Comparison of ENCODE assay signal across 1 cellular context in the genomic region with DNA sequence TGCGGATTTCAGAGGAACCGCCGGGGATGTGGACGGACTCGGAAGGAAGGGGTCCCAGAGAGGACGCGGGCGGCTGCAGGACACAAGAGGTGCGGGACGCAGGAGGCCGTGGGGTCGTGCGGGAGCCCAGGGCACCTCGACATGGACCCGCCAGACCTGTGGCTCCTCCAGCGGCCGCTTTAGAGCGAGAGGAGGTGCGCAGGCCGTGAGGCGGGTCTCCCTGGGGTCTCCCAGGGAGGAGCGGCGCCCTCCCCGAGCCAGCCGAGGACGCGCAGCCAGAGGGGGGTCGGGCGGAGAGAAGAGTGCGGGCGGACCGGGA.
TF ChIP-seq lines count a peak whose summit lies in the region.

No MANE protein-coding gene starts in this region.

TF ChIP-seq in HEK293, 187 proteins besides CTCF, POLR2A, EP300 and RAD21 (continued from another document and continues in another):
- TF ChIP-seq ZNF654 (tag by site-specific recombination; IDR thresholded peaks at IDR 0.05; ENCODE audit: low read depth) = no peak
- TF ChIP-seq ZNF132 (tag by site-specific recombination; IDR thresholded peaks at IDR 0.05; ENCODE audit: borderline replicate concordance) = no peak
- peak; percentile 69 for TF ChIP-seq SCRT1 (tag by site-specific recombination; IDR thresholded peaks at IDR 0.05; ENCODE audit: borderline replicate concordance)
- TF ChIP-seq ZNF571 (tag by site-specific recombination; IDR thresholded peaks at IDR 0.05) = no peak
- no peak for TF ChIP-seq OSR2 (tag by site-specific recombination; IDR thresholded peaks at IDR 0.05)
- no peak for TF ChIP-seq ZSCAN16 (tag by site-specific recombination; IDR thresholded peaks at IDR 0.05)
- TF ChIP-seq ZNF24 (tag by site-specific recombination; IDR thresholded peaks at IDR 0.05) = no peak
- no peak for TF ChIP-seq ZNF214 (tag by site-specific recombination; IDR thresholded peaks at IDR 0.05; ENCODE audit: borderline replicate concordance)
- no peak for TF ChIP-seq BCL11A (tag by site-specific recombination; IDR thresholded peaks at IDR 0.05; ENCODE audit: low read depth)
- TF ChIP-seq, protein P1, sequence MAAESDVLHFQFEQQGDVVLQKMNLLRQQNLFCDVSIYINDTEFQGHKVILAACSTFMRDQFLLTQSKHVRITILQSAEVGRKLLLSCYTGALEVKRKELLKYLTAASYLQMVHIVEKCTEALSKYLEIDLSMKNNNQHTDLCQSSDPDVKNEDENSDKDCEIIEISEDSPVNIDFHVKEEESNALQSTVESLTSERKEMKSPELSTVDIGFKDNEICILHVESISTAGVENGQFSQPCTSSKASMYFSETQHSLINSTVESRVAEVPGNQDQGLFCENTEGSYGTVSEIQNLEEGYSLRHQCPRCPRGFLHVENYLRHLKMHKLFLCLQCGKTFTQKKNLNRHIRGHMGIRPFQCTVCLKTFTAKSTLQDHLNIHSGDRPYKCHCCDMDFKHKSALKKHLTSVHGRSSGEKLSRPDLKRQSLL (tag by site-specific recombination; IDR thresholded peaks at IDR 0.05) = no peak
- TF ChIP-seq SCRT2 (tag by site-specific recombination; IDR thresholded peaks at IDR 0.05) = peak; percentile 95
- peak; percentile 52; the same call in 1 of the 2 replicates for TF ChIP-seq ZNF596 (tag by site-specific recombination; IDR thresholded peaks at IDR 0.05)
- no peak for TF ChIP-seq KLF8 (tag by site-specific recombination; IDR thresholded peaks at IDR 0.05)
- TF ChIP-seq, protein P2, sequence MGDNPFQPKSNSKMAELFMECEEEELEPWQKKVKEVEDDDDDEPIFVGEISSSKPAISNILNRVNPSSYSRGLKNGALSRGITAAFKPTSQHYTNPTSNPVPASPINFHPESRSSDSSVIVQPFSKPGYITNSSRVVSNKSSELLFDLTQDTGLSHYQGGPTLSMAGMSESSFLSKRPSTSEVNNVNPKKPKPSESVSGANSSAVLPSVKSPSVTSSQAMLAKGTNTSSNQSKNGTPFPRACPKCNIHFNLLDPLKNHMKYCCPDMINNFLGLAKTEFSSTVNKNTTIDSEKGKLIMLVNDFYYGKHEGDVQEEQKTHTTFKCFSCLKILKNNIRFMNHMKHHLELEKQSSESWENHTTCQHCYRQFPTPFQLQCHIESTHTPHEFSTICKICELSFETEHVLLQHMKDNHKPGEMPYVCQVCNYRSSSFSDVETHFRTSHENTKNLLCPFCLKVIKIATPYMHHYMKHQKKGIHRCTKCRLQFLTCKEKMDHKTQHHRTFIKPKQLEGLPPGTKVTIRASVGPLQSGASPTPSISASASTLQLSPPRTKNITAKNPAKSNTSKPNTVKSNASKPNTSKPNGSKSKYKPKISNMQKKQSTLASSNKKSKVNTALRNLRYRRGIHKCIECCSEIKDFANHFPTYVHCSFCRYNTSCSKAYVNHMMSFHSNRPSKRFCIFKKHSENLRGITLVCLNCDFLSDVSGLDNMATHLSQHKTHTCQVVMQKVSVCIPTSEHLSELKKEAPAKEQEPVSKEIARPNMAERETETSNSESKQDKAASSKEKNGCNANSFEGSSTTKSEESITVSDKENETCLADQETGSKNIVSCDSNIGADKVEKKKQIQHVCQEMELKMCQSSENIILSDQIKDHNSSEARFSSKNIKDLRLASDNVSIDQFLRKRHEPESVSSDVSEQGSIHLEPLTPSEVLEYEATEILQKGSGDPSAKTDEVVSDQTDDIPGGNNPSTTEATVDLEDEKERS (tag by site-specific recombination; IDR thresholded peaks at IDR 0.05) = no peak
- 0 out of 2 replicates have a peak, but pooled peaks have one; percentile 23 for TF ChIP-seq ZBTB17 (tag by site-specific recombination; IDR thresholded peaks at IDR 0.05)
- 0 out of 2 replicates have a peak, but pooled peaks have one; percentile 58 for TF ChIP-seq ZFP37 (tag by site-specific recombination; IDR thresholded peaks at IDR 0.05)
- TF ChIP-seq KLF10 (tag by site-specific recombination; IDR thresholded peaks at IDR 0.05) = no peak; the same call in 1 of the 2 replicates
- peak; percentile 56 for TF ChIP-seq ZNF341 (tag by site-specific recombination; IDR thresholded peaks at IDR 0.05; ENCODE audit: low read depth)
- no peak for TF ChIP-seq ZNF560 (tag by site-specific recombination; IDR thresholded peaks at IDR 0.05; ENCODE audit: borderline replicate concordance)
- no peak for TF ChIP-seq ZNF112 (tag by site-specific recombination; IDR thresholded peaks at IDR 0.05)
- TF ChIP-seq, protein P3, sequence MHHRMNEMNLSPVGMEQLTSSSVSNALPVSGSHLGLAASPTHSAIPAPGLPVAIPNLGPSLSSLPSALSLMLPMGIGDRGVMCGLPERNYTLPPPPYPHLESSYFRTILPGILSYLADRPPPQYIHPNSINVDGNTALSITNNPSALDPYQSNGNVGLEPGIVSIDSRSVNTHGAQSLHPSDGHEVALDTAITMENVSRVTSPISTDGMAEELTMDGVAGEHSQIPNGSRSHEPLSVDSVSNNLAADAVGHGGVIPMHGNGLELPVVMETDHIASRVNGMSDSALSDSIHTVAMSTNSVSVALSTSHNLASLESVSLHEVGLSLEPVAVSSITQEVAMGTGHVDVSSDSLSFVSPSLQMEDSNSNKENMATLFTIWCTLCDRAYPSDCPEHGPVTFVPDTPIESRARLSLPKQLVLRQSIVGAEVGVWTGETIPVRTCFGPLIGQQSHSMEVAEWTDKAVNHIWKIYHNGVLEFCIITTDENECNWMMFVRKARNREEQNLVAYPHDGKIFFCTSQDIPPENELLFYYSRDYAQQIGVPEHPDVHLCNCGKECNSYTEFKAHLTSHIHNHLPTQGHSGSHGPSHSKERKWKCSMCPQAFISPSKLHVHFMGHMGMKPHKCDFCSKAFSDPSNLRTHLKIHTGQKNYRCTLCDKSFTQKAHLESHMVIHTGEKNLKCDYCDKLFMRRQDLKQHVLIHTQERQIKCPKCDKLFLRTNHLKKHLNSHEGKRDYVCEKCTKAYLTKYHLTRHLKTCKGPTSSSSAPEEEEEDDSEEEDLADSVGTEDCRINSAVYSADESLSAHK (tag by site-specific recombination; IDR thresholded peaks at IDR 0.05) = 0 out of 2 replicates have a peak, but pooled peaks have one; percentile 6
- TF ChIP-seq, protein P4, sequence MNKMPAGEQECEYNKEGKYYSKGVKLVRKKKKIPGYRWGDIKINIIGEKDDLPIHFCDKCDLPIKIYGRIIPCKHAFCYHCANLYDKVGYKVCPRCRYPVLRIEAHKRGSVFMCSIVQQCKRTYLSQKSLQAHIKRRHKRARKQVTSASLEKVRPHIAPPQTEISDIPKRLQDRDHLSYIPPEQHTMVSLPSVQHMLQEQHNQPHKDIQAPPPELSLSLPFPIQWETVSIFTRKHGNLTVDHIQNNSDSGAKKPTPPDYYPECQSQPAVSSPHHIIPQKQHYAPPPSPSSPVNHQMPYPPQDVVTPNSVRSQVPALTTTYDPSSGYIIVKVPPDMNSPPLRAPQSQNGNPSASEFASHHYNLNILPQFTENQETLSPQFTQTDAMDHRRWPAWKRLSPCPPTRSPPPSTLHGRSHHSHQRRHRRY (tag by site-specific recombination; IDR thresholded peaks at IDR 0.05) = no peak; the same call in 1 of the 2 replicates
- peak; percentile 71 for TF ChIP-seq ZBTB48 (tag by site-specific recombination; IDR thresholded peaks at IDR 0.05)
- TF ChIP-seq ZNF239 (tag by site-specific recombination; IDR thresholded peaks at IDR 0.05) = no peak
- no peak for TF ChIP-seq ZIC2 (tag by site-specific recombination; IDR thresholded peaks at IDR 0.05)
- TF ChIP-seq KLF1 (tag by site-specific recombination; IDR thresholded peaks at IDR 0.05) = no peak
- TF ChIP-seq, protein P5, sequence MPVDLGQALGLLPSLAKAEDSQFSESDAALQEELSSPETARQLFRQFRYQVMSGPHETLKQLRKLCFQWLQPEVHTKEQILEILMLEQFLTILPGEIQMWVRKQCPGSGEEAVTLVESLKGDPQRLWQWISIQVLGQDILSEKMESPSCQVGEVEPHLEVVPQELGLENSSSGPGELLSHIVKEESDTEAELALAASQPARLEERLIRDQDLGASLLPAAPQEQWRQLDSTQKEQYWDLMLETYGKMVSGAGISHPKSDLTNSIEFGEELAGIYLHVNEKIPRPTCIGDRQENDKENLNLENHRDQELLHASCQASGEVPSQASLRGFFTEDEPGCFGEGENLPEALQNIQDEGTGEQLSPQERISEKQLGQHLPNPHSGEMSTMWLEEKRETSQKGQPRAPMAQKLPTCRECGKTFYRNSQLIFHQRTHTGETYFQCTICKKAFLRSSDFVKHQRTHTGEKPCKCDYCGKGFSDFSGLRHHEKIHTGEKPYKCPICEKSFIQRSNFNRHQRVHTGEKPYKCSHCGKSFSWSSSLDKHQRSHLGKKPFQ (tag by site-specific recombination; IDR thresholded peaks at IDR 0.05) = no peak
- TF ChIP-seq, protein P6, sequence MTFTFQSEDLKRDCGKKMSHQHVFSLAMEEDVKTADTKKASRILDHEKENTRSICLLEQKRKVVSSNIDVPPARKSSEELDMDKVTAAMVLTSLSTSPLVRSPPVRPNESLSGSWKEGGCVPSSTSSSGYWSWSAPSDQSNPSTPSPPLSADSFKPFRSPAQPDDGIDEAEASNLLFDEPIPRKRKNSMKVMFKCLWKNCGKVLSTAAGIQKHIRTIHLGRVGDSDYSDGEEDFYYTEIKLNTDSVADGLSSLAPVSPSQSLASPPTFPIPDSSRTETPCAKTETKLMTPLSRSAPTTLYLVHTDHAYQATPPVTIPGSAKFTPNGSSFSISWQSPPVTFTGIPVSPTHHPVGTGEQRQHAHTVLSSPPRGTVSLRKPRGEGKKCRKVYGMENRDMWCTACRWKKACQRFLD (tag by site-specific recombination; IDR thresholded peaks at IDR 0.05) = no peak
- no peak for TF ChIP-seq ZNF658 (tag by site-specific recombination; IDR thresholded peaks at IDR 0.05)
- TF ChIP-seq ZBTB20 (tag by site-specific recombination; IDR thresholded peaks at IDR 0.05) = peak; percentile 11
- TF ChIP-seq FEZF1 (tag by site-specific recombination; IDR thresholded peaks at IDR 0.05) = no peak
- TF ChIP-seq YY2 (tag by site-specific recombination; IDR thresholded peaks at IDR 0.05) = peak; percentile 22; the same call in 1 of the 2 replicates
- TF ChIP-seq ZNF792 (tag by site-specific recombination; IDR thresholded peaks at IDR 0.05) = no peak
- TF ChIP-seq ZNF830 (tag by site-specific recombination; IDR thresholded peaks at IDR 0.05; ENCODE audit: low read depth) = no peak
- TF ChIP-seq ZNF292 (tag by site-specific recombination; IDR thresholded peaks at IDR 0.05; ENCODE audit: borderline replicate concordance, low read depth) = no peak
- no peak for TF ChIP-seq ZNF416 (tag by site-specific recombination; IDR thresholded peaks at IDR 0.05)
- TF ChIP-seq, protein P7, sequence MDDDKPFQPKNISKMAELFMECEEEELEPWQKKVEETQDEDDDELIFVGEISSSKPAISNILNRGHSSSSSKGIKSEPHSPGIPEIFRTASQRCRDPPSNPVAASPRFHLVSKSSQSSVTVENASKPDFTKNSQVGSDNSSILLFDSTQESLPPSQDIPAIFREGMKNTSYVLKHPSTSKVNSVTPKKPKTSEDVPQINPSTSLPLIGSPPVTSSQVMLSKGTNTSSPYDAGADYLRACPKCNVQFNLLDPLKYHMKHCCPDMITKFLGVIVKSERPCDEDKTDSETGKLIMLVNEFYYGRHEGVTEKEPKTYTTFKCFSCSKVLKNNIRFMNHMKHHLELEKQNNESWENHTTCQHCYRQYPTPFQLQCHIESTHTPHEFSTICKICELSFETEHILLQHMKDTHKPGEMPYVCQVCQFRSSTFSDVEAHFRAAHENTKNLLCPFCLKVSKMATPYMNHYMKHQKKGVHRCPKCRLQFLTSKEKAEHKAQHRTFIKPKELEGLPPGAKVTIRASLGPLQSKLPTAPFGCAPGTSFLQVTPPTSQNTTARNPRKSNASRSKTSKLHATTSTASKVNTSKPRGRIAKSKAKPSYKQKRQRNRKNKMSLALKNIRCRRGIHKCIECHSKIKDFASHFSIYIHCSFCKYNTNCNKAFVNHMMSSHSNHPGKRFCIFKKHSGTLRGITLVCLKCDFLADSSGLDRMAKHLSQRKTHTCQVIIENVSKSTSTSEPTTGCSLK (tag by site-specific recombination; IDR thresholded peaks at IDR 0.05) = no peak
- TF ChIP-seq ZNF391 (tag by site-specific recombination; IDR thresholded peaks at IDR 0.05; ENCODE audit: borderline replicate concordance, low read depth) = peak; percentile 91; the same call in 1 of the 2 replicates
- TF ChIP-seq, protein P8, sequence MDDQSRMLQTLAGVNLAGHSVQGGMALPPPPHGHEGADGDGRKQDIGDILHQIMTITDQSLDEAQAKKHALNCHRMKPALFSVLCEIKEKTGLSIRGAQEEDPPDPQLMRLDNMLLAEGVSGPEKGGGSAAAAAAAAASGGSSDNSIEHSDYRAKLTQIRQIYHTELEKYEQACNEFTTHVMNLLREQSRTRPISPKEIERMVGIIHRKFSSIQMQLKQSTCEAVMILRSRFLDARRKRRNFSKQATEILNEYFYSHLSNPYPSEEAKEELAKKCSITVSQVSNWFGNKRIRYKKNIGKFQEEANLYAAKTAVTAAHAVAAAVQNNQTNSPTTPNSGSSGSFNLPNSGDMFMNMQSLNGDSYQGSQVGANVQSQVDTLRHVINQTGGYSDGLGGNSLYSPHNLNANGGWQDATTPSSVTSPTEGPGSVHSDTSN (CRISPR knock-in tag; IDR thresholded peaks at IDR 0.05) = no peak
- 0 out of 2 replicates have a peak, but pooled peaks have one; percentile 20 for TF ChIP-seq HOXD13 (CRISPR knock-in tag; IDR thresholded peaks at IDR 0.05; ENCODE audit: borderline replicate concordance)
- TF ChIP-seq ZBTB1 (tag by site-specific recombination; IDR thresholded peaks at IDR 0.05) = no peak
- TF ChIP-seq ZNF530 (tag by site-specific recombination; IDR thresholded peaks at IDR 0.05; ENCODE audit: low read depth) = no peak
- TF ChIP-seq HOXC10 (CRISPR knock-in tag; IDR thresholded peaks at IDR 0.05) = no peak
- TF ChIP-seq ZNF37A (tag by site-specific recombination; IDR thresholded peaks at IDR 0.05) = no peak
- TF ChIP-seq ZNF677 (tag by site-specific recombination; IDR thresholded peaks at IDR 0.05) = 0 out of 2 replicates have a peak, but pooled peaks have one; percentile 16
- no peak for TF ChIP-seq ZNF133 (tag by site-specific recombination; IDR thresholded peaks at IDR 0.05)
- no peak; the same call in 1 of the 2 replicates for TF ChIP-seq GLIS1 (tag by site-specific recombination; IDR thresholded peaks at IDR 0.05)
- TF ChIP-seq ZFP69B (tag by site-specific recombination; IDR thresholded peaks at IDR 0.05) = no peak
- TF ChIP-seq ZNF48 (tag by site-specific recombination; IDR thresholded peaks at IDR 0.05) = no peak
- TF ChIP-seq ZNF776 (tag by site-specific recombination; IDR thresholded peaks at IDR 0.05; ENCODE audit: borderline replicate concordance) = no peak
- TF ChIP-seq ZNF324 (tag by site-specific recombination; IDR thresholded peaks at IDR 0.05) = no peak
- TF ChIP-seq GLI4 (tag by site-specific recombination; IDR thresholded peaks at IDR 0.05) = no peak
- no peak for TF ChIP-seq ZNF76 (tag by site-specific recombination; IDR thresholded peaks at IDR 0.05; ENCODE audit: borderline replicate concordance, low read depth)
- no peak for TF ChIP-seq ZNF10 (tag by site-specific recombination; IDR thresholded peaks at IDR 0.05)
- TF ChIP-seq ZNF175 (tag by site-specific recombination; IDR thresholded peaks at IDR 0.05) = no peak
- TF ChIP-seq, protein P9, sequence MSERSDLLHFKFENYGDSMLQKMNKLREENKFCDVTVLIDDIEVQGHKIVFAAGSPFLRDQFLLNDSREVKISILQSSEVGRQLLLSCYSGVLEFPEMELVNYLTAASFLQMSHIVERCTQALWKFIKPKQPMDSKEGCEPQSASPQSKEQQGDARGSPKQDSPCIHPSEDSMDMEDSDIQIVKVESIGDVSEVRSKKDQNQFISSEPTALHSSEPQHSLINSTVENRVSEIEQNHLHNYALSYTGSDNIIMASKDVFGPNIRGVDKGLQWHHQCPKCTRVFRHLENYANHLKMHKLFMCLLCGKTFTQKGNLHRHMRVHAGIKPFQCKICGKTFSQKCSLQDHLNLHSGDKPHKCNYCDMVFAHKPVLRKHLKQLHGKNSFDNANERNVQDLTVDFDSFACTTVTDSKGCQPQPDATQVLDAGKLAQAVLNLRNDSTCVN (tag by site-specific recombination; optimal IDR thresholded peaks at IDR 0.05) = peak; percentile 81
